Comparison of ENCODE assay signal across 18 cellular contexts in the genomic region with DNA sequence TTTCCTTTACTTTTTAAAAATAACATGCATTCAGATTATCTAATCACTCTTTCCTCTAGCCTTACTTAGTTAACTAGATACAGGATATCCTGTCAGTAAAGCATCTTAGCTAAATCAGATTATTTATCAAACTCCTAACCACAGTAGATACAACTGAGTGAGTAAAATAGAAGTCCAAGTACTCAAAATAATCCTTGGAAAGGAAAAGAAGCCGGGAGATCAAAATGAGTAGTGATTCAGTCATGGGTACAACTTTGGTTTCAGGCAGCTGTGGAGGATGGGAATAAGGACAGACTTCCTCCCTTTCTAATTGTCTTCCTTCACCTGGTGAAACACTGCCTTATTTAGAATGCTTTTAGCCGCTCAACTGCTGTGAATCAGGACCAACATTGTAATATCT. TPM values are rescaled to one million over a fixed set of nuclear protein-coding genes. Genes with fewer than 3 reads are reported as not detected.
A peak's percentile ranks its signal among the peaks of the same experiment; 100 is the strongest.
DNase-seq lines count a peak whose midpoint lies in the region; ATAC-seq and TF ChIP-seq lines count a peak whose summit lies in the region.
"Had no signal": no experiment of that assay in that cellular context is flagged by ENCODE, and none has a peak within 500 bp of the region (broad histone marks: within the 10 kb centered on the region; RNA-seq: fewer than 3 reads in every experiment).

No MANE protein-coding gene starts in this region.

- no peaks in the 10 kb centered on the region for H3K9me2 ChIP-seq in SK-N-SH
- H3K9me2 ChIP-seq in hepatocyte (replicated peaks; ENCODE audit: insufficient read depth) = no peaks in the 10 kb centered on the region
- H3K9me2 ChIP-seq in MM.1S (replicated peaks; ENCODE audit: insufficient read depth, low read length) = no peaks in the 10 kb centered on the region

- H3K27me3 Mint-ChIP-seq in activated T-cell treated with anti-CD3 and anti-CD28 coated beads, Interleukin-2, amount 50 U/mL, for 72 hours (ENCODE audit: low read depth) = no peaks in the 10 kb centered on the region

- CTCF ChIA-PET in SK-N-SH (lab: Yijun Ruan, JAX) = interaction anchor here (0.6 to 1.6 kb wide), 5 partner anchors 9 to 97 kb away, joined by 3 to 5 read pairs (median 3); no protein-coding TSS in a partner anchor

- WGBS in SK-N-SH (ENCODE audit: low lambda C conversion rate) = 51% methylated on average over 2 of the region's 2 CpGs
- WGBS in hepatocyte (ENCODE audit: low lambda C conversion rate, missing lambda C conversion rate) = 71% methylated on average over 2 of the region's 2 CpGs

- H3K27ac ChIP-seq in SK-N-SH (ENCODE audit: low read depth in 2 of 2, low read length in 1 of 2) (peak overlapping the region; percentile 44 to 45; a peak in 3 of 4 replicates), parathyroid adenoma (no peak overlapping the region), hepatocyte (no peak overlapping the region), MM.1S (ENCODE audit: low read length) (no peak overlapping the region)
- H3K27ac ChIP-seq: dorsolateral prefrontal cortex, RWPE1 had no signal

- no peak for TF ChIP-seq CTCF in SK-N-SH (IDR thresholded peaks at IDR 0.05)
- no peak for TF ChIP-seq CTCF in parathyroid adenoma (IDR thresholded peaks at IDR 0.05)
- no peak for TF ChIP-seq CTCF in hepatocyte (IDR thresholded peaks at IDR 0.05; ENCODE audit: poor library complexity)
- no peak for TF ChIP-seq CTCF in MM.1S (IDR thresholded peaks at IDR 0.05; ENCODE audit: low read length)

- POLR2A ChIA-PET in SK-N-SH (lab: Yijun Ruan, JAX) = no interaction called here

- H3F3A ChIP-seq in SK-N-SH (replicated peaks; ENCODE audit: insufficient read depth) = no peaks in the 10 kb centered on the region
- H3F3A ChIP-seq in MM.1S (ENCODE audit: insufficient read depth, low read length) = no peaks in the 10 kb centered on the region

- H3K27me3 ChIP-seq in SK-N-SH (ENCODE audit: insufficient read depth) = no peaks in the 10 kb centered on the region
- no peaks in the 10 kb centered on the region for H3K27me3 ChIP-seq in parathyroid adenoma (ENCODE audit: control insufficient read depth, insufficient read depth, low read length)
- no peaks in the 10 kb centered on the region for H3K27me3 ChIP-seq in hepatocyte
- no peaks in the 10 kb centered on the region for H3K27me3 ChIP-seq in MM.1S (replicated peaks; ENCODE audit: insufficient read depth, low read length)
- H3K27me3 ChIP-seq: dorsolateral prefrontal cortex had no signal

- H3K4me2 ChIP-seq in SK-N-SH (peak overlapping the region; percentile 36; the same call in 1 of the 2 replicates), parathyroid adenoma (ENCODE audit: low read length) (no peak overlapping the region), hepatocyte (no peak overlapping the region), MM.1S (ENCODE audit: low read depth, low read length) (no peak overlapping the region)

- no peak overlapping the region for H2AFZ ChIP-seq in SK-N-SH (ENCODE audit: low read depth)
- H2AFZ ChIP-seq in parathyroid adenoma = peak overlapping the region; percentile 2
- no peak overlapping the region for H2AFZ ChIP-seq in hepatocyte
- H2AFZ ChIP-seq in MM.1S (ENCODE audit: low read length) = no peak overlapping the region

- peak overlapping the region; percentile 79 for H3K27ac Mint-ChIP-seq in activated T-cell treated with anti-CD3 and anti-CD28 coated beads, Interleukin-2, amount 50 U/mL, for 72 hours

- H3K9me3 ChIP-seq in SK-N-SH (no peaks in the 10 kb centered on the region), parathyroid adenoma (ENCODE audit: control insufficient read depth, low read length) (no peaks in the 10 kb centered on the region), hepatocyte (ENCODE audit: low read depth) (no peaks in the 10 kb centered on the region), MM.1S (replicated peaks; ENCODE audit: insufficient read depth, low read length) (no peaks in the 10 kb centered on the region)

- peaks cover 0 to 3% of the 10 kb centered on the region in 2 donors for H3K9me3 Mint-ChIP-seq in activated T-cell treated with anti-CD3 and anti-CD28 coated beads, Interleukin-2, amount 50 U/mL, for 72 hours

- ATAC-seq in activated T-cell treated with anti-CD3 and anti-CD28 coated beads, Interleukin-2, amount 50 U/mL, for 72 hours (replicated peaks in 1 of 2) = no peak
- ATAC-seq: HepG2 had no signal

- H3K4me3 Mint-ChIP-seq in activated T-cell treated with anti-CD3 and anti-CD28 coated beads, Interleukin-2, amount 50 U/mL, for 72 hours = peak overlapping the region in 1 of 2 donors; percentile 47

- H3K4me1 Mint-ChIP-seq in activated T-cell treated with anti-CD3 and anti-CD28 coated beads, Interleukin-2, amount 50 U/mL, for 72 hours (ENCODE audit: low read depth) = peaks cover 74% of the 10 kb centered on the region

- H4K20me1 ChIP-seq in SK-N-SH (ENCODE audit: insufficient read depth) (no peaks in the 10 kb centered on the region), hepatocyte (ENCODE audit: insufficient read depth, poor library complexity, severe bottlenecking) (no peaks in the 10 kb centered on the region), MM.1S (ENCODE audit: insufficient read depth, low read length) (no peaks in the 10 kb centered on the region)

- no peak for DNase-seq in activated T-cell treated with anti-CD3 and anti-CD28 coated beads, Interleukin-2, amount 50 U/mL, for 72 hours
- DNase-seq in activated T-cell treated with anti-CD3 and anti-CD28 coated beads, Interleukin-2, amount 50 U/mL, for 48 hours = no peak
- DNase-seq in SK-N-SH (no peak), dermis blood vessel endothelial cell (peak; percentile 85), LoVo (ENCODE audit: low spot score) (no peak), hepatocyte (ENCODE audit: low spot score) (no peak), MM.1S (no peak)
- DNase-seq: activated CD8-positive, alpha-beta memory T cell treated with anti-CD3 and anti-CD28 coated beads for 24 hours; aorta; dorsolateral prefrontal cortex; NCI-H1105 treated with DMSO at 0.1 percent for 48 hours; NCI-H774; retina; stimulated activated CD4-positive, alpha-beta T cell treated with anti-CD3 and anti-CD28 coated beads, Interleukin-4, amount 100 ng/mL, for 4 hours; T1000 had no signal

- peaks cover 0 to 4% of the 10 kb centered on the region in 2 experiments; a peak in 2 of 4 replicates for H3K4me1 ChIP-seq in SK-N-SH (ENCODE audit: control insufficient read depth in 1 of 2, insufficient read depth in 2 of 2, low read depth in 1 of 2, low read length in 1 of 2)
- no peaks in the 10 kb centered on the region for H3K4me1 ChIP-seq in parathyroid adenoma
- no peaks in the 10 kb centered on the region for H3K4me1 ChIP-seq in hepatocyte (ENCODE audit: insufficient read depth)
- H3K4me1 ChIP-seq in MM.1S (ENCODE audit: low read length) = no peaks in the 10 kb centered on the region

- H3K36me3 Mint-ChIP-seq in activated T-cell treated with anti-CD3 and anti-CD28 coated beads, Interleukin-2, amount 50 U/mL, for 72 hours (ENCODE audit: insufficient read depth in 2 of 2) = peaks cover 5 to 23% of the 10 kb centered on the region in 2 donors

- no peaks in the 10 kb centered on the region for H3K36me3 ChIP-seq in SK-N-SH (replicated peaks in 1 of 2; ENCODE audit: control insufficient read depth in 1 of 2, insufficient read depth in 2 of 2, low read length in 1 of 2)
- H3K36me3 ChIP-seq in parathyroid adenoma (ENCODE audit: control insufficient read depth, insufficient read depth, low read length) = no peaks in the 10 kb centered on the region
- H3K36me3 ChIP-seq in hepatocyte (replicated peaks; ENCODE audit: insufficient read depth, low read depth) = no peaks in the 10 kb centered on the region
- no peaks in the 10 kb centered on the region for H3K36me3 ChIP-seq in MM.1S (replicated peaks; ENCODE audit: insufficient read depth, low read length)

- no peak for TF ChIP-seq RAD21 in SK-N-SH (IDR thresholded peaks at IDR 0.05; ENCODE audit: low read length)

- H3K9ac ChIP-seq in SK-N-SH = no peak overlapping the region
- no peak overlapping the region for H3K9ac ChIP-seq in parathyroid adenoma
- no peak overlapping the region for H3K9ac ChIP-seq in MM.1S (ENCODE audit: low read length)

- H3K79me2 ChIP-seq in SK-N-SH (ENCODE audit: insufficient read depth) (no peaks in the 10 kb centered on the region; the same call in 1 of the 2 replicates), parathyroid adenoma (no peaks in the 10 kb centered on the region), hepatocyte (no peaks in the 10 kb centered on the region), MM.1S (ENCODE audit: low read length) (no peaks in the 10 kb centered on the region)

- H3K4me3 ChIP-seq in SK-N-SH (ENCODE audit: low read depth in 2 of 2, low read length in 1 of 2) (no peak overlapping the region), parathyroid adenoma (ENCODE audit: low read depth, low read length) (no peak overlapping the region), hepatocyte (no peak overlapping the region), MM.1S (ENCODE audit: low read length) (no peak overlapping the region)
- H3K4me3 ChIP-seq: dorsolateral prefrontal cortex had no signal

- no peak for TF ChIP-seq EP300 in SK-N-SH (IDR thresholded peaks at IDR 0.05; ENCODE audit: borderline replicate concordance in 1 of 2, low read depth in 1 of 2, low read length in 1 of 2)

TF ChIP-seq in SK-N-SH, 30 proteins besides CTCF, POLR2A, EP300 and RAD21:
- 0 out of 2 replicates have a peak, but pooled peaks have one; percentile 11 for TF ChIP-seq GATA2 (CRISPR knock-in tag; IDR thresholded peaks at IDR 0.05)
- TF ChIP-seq, protein P1, sequence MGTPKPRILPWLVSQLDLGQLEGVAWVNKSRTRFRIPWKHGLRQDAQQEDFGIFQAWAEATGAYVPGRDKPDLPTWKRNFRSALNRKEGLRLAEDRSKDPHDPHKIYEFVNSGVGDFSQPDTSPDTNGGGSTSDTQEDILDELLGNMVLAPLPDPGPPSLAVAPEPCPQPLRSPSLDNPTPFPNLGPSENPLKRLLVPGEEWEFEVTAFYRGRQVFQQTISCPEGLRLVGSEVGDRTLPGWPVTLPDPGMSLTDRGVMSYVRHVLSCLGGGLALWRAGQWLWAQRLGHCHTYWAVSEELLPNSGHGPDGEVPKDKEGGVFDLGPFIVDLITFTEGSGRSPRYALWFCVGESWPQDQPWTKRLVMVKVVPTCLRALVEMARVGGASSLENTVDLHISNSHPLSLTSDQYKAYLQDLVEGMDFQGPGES (IDR thresholded peaks at IDR 0.05; ENCODE audit: low read depth, low read length) = no peak
- TF ChIP-seq JUND (IDR thresholded peaks at IDR 0.05) = no peak
- TF ChIP-seq NFIC (IDR thresholded peaks at IDR 0.05; ENCODE audit: borderline replicate concordance) = no peak
- no peak for TF ChIP-seq ELF1 (IDR thresholded peaks at IDR 0.05)
- TF ChIP-seq EZH2phosphoT487 (IDR thresholded peaks at IDR 0.05; ENCODE audit: borderline replicate concordance, low read depth) = no peak
- TF ChIP-seq TCF12 (IDR thresholded peaks at IDR 0.05) = no peak

RNA-seq across cellular contexts. Expression of gene GNG2, which starts 29.4 kb away (rescaled TPM):
- 100 to 1,000 TPM; 233 to 250 TPM for total RNA-seq in activated T-cell treated with anti-CD3 and anti-CD28 coated beads, Interleukin-2, amount 50 U/mL, for 72 hours
- 17.8 and 19.1 TPM in 2 replicates for polyA plus RNA-seq in SK-N-SH (2012; rRNA removed)
- 25.2 and 29.0 TPM in 2 replicates for polyA plus RNA-seq in SK-N-SH (2012; cell fraction: cytosol; rRNA removed)
- polyA plus RNA-seq in SK-N-SH (2012; cell fraction: nucleus; rRNA removed) = 8.2 and 8.9 TPM in 2 replicates
- 2.9 and 5.9 TPM in 2 replicates for total RNA-seq in dermis blood vessel endothelial cell
- total RNA-seq in hepatocyte = 9.0 and 13.7 TPM in 2 replicates
- polyA plus RNA-seq in hepatocyte = 5.0 and 6.6 TPM in 2 replicates
- total RNA-seq: HepG2 had no signal
- polyA plus RNA-seq: HepG2 had no signal

Comparison
In these comparisons a context has a peak if more than half of its experiments do, and no peak if none do; other contexts are left out.
1. H3K27ac ChIP-seq: peak in SK-N-SH (2 of 2); none in parathyroid adenoma (single experiment), hepatocyte (single experiment) and MM.1S (single experiment).
2. RNA of gene GNG2, which starts 29.4 kb away (total RNA-seq): 233 to 250 TPM in activated T-cell treated with anti-CD3 and anti-CD28 coated beads, Interleukin-2, amount 50 U/mL, for 72 hours; 9.0 to 13.7 TPM in hepatocyte and 2.9 to 5.9 TPM in dermis blood vessel endothelial cell; every median in the first group is over 10 times any median in the second.